In the genomic region with DNA sequence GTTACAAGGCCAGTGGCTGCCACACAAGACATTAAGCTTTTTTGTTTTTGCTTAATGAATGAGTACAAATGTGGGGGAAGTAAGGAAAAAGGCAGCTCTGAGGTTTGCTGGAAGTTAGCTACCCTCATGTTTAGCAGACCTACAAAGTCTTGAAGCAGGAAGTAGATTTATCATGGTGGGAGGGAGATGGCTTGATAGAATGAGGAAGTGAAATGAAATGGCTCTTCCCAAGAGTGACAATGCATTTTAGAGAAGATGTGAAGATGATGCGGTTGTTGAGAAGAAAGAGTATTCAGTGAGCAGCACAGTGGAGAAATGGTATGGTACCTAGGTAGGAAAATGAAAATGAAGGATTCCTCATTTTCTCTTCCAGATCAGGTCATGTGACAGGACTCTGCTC, we compare ENCODE assay signal across 14 cellular contexts.
DNase-seq lines count a peak whose midpoint lies in the region; ATAC-seq and TF ChIP-seq lines count a peak whose summit lies in the region.
"Had no signal": no experiment of that assay in that cellular context is flagged by ENCODE, and none has a peak within 500 bp of the region (broad histone marks: within the 10 kb centered on the region; RNA-seq: fewer than 3 reads in every experiment).

No MANE protein-coding gene starts in this region.

- H3K4me3 ChIP-seq in SK-N-SH (ENCODE audit: low read depth in 2 of 2, low read length in 1 of 2), result no peak overlapping the region
- H3K4me3 ChIP-seq in suprapubic skin, result no peak overlapping the region
- H3K4me3 ChIP-seq: gastroesophageal sphincter, spleen had no signal

- no peak for TF ChIP-seq CTCF in SK-N-SH (IDR thresholded peaks at IDR 0.05)
- no peak for TF ChIP-seq CTCF in suprapubic skin (IDR thresholded peaks at IDR 0.05)

- H3K9me2 ChIP-seq in SK-N-SH, result no peaks in the 10 kb centered on the region; the same call in 1 of the 2 replicates

- H2AFZ ChIP-seq in SK-N-SH (ENCODE audit: low read depth), result no peak overlapping the region

- H3F3A ChIP-seq in SK-N-SH (replicated peaks; ENCODE audit: insufficient read depth), result peaks cover 18% of the 10 kb centered on the region

- H3K79me2 ChIP-seq in SK-N-SH (ENCODE audit: insufficient read depth), result 0 out of 2 replicates have a peak, but pooled peaks cover 8% of the 10 kb centered on the region

- WGBS in SK-N-SH (ENCODE audit: low lambda C conversion rate), result 85% methylated on average over 1 of the region's 1 CpG
- 97% methylated on average over 1 of the region's 1 CpG for WGBS in suprapubic skin

- H3K4me1 ChIP-seq in SK-N-SH (ENCODE audit: control insufficient read depth in 1 of 2, insufficient read depth in 2 of 2, low read depth in 1 of 2, low read length in 1 of 2) (peaks cover 14 to 22% of the 10 kb centered on the region in 2 experiments), suprapubic skin (no peaks in the 10 kb centered on the region)
- H3K4me1 ChIP-seq: spleen had no signal

- H3K27me3 ChIP-seq in SK-N-SH (ENCODE audit: insufficient read depth) (no peaks in the 10 kb centered on the region), suprapubic skin (no peaks in the 10 kb centered on the region)
- H3K27me3 ChIP-seq: gastroesophageal sphincter, spleen had no signal

- no peak for TF ChIP-seq RAD21 in SK-N-SH (IDR thresholded peaks at IDR 0.05; ENCODE audit: low read length)

- H4K20me1 ChIP-seq in SK-N-SH (ENCODE audit: insufficient read depth), result no peaks in the 10 kb centered on the region; the same call in 1 of the 2 replicates

- H3K27ac ChIP-seq in SK-N-SH (ENCODE audit: low read depth in 2 of 2, low read length in 1 of 2) (no peak overlapping the region), suprapubic skin (no peak overlapping the region)
- H3K27ac ChIP-seq: gastroesophageal sphincter, RWPE1, spleen had no signal

- CTCF ChIA-PET in SK-N-SH (lab: Yijun Ruan, JAX), result interaction anchor here (0.9 to 1.0 kb wide), 2 partner anchors 15 to 35 kb away, joined by 3 to 5 read pairs; no protein-coding TSS in a partner anchor

- DNase-seq in GF-D8 (lab: John Stamatoyannopoulos, UW) (peak; percentile 42), RPMI8226 (peak; percentile 32), SK-N-SH (no peak), suprapubic skin (ENCODE audit: low spot score in 2 of 2) (no peak)
- DNase-seq: activated T-cell treated with anti-CD3 and anti-CD28 coated beads, Interleukin-2, amount 50 U/mL, for 24 hours; effector CD8-positive, alpha-beta T cell; spleen had no signal

- H3K9me3 ChIP-seq in SK-N-SH (no peaks in the 10 kb centered on the region), suprapubic skin (no peaks in the 10 kb centered on the region)
- H3K9me3 ChIP-seq: gastroesophageal sphincter, spleen had no signal

- ATAC-seq in GM21526 (IDR thresholded peaks at IDR 0.05; ENCODE audit: low FRiP score, unreplicated experiment) (peak; percentile 81), HG03469 (IDR thresholded peaks at IDR 0.05; ENCODE audit: unreplicated experiment) (peak; percentile 75), SK-N-SH treated with all-trans-retinoic acid at 6 μM for 48 hours (no peak), GM18520 (IDR thresholded peaks at IDR 0.05; ENCODE audit: unreplicated experiment) (no peak)
- ATAC-seq: gastroesophageal sphincter, WTC11 had no signal

- no peak overlapping the region for H3K4me2 ChIP-seq in SK-N-SH

- H3K36me3 ChIP-seq in SK-N-SH (replicated peaks in 1 of 2; ENCODE audit: control insufficient read depth in 1 of 2, insufficient read depth in 2 of 2, low read length in 1 of 2) (peaks cover 3 to 9% of the 10 kb centered on the region in 2 experiments), suprapubic skin (no peaks in the 10 kb centered on the region)
- H3K36me3 ChIP-seq: gastroesophageal sphincter, spleen had no signal

- no peak for TF ChIP-seq POLR2A in suprapubic skin (IDR thresholded peaks at IDR 0.05)

- POLR2A ChIA-PET in SK-N-SH (lab: Yijun Ruan, JAX), result no interaction called here

- no peak for TF ChIP-seq EP300 in SK-N-SH (IDR thresholded peaks at IDR 0.05; ENCODE audit: borderline replicate concordance in 1 of 2, low read depth in 1 of 2, low read length in 1 of 2)
- no peak for TF ChIP-seq EP300 in suprapubic skin (IDR thresholded peaks at IDR 0.05)

- no peak overlapping the region for H3K9ac ChIP-seq in SK-N-SH

TF ChIP-seq in SK-N-SH, 30 proteins besides CTCF, POLR2A, EP300 and RAD21 (continues in another document):
- TF ChIP-seq ELF1 (IDR thresholded peaks at IDR 0.05), result no peak
- TF ChIP-seq, protein P1, sequence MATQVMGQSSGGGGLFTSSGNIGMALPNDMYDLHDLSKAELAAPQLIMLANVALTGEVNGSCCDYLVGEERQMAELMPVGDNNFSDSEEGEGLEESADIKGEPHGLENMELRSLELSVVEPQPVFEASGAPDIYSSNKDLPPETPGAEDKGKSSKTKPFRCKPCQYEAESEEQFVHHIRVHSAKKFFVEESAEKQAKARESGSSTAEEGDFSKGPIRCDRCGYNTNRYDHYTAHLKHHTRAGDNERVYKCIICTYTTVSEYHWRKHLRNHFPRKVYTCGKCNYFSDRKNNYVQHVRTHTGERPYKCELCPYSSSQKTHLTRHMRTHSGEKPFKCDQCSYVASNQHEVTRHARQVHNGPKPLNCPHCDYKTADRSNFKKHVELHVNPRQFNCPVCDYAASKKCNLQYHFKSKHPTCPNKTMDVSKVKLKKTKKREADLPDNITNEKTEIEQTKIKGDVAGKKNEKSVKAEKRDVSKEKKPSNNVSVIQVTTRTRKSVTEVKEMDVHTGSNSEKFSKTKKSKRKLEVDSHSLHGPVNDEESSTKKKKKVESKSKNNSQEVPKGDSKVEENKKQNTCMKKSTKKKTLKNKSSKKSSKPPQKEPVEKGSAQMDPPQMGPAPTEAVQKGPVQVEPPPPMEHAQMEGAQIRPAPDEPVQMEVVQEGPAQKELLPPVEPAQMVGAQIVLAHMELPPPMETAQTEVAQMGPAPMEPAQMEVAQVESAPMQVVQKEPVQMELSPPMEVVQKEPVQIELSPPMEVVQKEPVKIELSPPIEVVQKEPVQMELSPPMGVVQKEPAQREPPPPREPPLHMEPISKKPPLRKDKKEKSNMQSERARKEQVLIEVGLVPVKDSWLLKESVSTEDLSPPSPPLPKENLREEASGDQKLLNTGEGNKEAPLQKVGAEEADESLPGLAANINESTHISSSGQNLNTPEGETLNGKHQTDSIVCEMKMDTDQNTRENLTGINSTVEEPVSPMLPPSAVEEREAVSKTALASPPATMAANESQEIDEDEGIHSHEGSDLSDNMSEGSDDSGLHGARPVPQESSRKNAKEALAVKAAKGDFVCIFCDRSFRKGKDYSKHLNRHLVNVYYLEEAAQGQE (IDR thresholded peaks at IDR 0.05; ENCODE audit: low read depth, low read length), result no peak
- no peak for TF ChIP-seq FOXM1 (IDR thresholded peaks at IDR 0.05; ENCODE audit: low read depth)

TF ChIP-seq in SK-N-SH treated with all-trans-retinoic acid at 6 μM for 48 hours, 23 proteins besides CTCF, POLR2A, EP300 and RAD21 (continues in another document):
- TF ChIP-seq SNAI2 (CRISPR knock-in tag; IDR thresholded peaks at IDR 0.05), result no peak
- TF ChIP-seq ARNTL (CRISPR knock-in tag; IDR thresholded peaks at IDR 0.05; ENCODE audit: borderline replicate concordance, low read depth), result no peak
- no peak for TF ChIP-seq TOX (CRISPR knock-in tag; IDR thresholded peaks at IDR 0.05; ENCODE audit: borderline replicate concordance)
- TF ChIP-seq, protein P2, sequence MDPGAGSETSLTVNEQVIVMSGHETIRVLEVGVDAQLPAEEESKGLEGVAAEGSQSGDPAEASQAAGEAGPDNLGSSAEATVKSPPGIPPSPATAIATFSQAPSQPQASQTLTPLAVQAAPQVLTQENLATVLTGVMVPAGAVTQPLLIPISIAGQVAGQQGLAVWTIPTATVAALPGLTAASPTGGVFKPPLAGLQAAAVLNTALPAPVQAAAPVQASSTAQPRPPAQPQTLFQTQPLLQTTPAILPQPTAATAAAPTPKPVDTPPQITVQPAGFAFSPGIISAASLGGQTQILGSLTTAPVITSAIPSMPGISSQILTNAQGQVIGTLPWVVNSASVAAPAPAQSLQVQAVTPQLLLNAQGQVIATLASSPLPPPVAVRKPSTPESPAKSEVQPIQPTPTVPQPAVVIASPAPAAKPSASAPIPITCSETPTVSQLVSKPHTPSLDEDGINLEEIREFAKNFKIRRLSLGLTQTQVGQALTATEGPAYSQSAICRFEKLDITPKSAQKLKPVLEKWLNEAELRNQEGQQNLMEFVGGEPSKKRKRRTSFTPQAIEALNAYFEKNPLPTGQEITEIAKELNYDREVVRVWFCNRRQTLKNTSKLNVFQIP (CRISPR knock-in tag; IDR thresholded peaks at IDR 0.05; ENCODE audit: borderline replicate concordance, low read depth), result no peak
- no peak for TF ChIP-seq ZC3H10 (CRISPR knock-in tag; IDR thresholded peaks at IDR 0.05)
- TF ChIP-seq ZNF565 (CRISPR knock-in tag; conservative IDR thresholded peaks at IDR 0.05; ENCODE audit: low read depth), result no peak
- no peak for TF ChIP-seq CSDC2 (CRISPR knock-in tag; IDR thresholded peaks at IDR 0.05)
- TF ChIP-seq TCF4 (CRISPR knock-in tag; IDR thresholded peaks at IDR 0.05; ENCODE audit: borderline replicate concordance), result no peak
- no peak for TF ChIP-seq ZNF70 (CRISPR knock-in tag; IDR thresholded peaks at IDR 0.05)
- TF ChIP-seq, protein P3, sequence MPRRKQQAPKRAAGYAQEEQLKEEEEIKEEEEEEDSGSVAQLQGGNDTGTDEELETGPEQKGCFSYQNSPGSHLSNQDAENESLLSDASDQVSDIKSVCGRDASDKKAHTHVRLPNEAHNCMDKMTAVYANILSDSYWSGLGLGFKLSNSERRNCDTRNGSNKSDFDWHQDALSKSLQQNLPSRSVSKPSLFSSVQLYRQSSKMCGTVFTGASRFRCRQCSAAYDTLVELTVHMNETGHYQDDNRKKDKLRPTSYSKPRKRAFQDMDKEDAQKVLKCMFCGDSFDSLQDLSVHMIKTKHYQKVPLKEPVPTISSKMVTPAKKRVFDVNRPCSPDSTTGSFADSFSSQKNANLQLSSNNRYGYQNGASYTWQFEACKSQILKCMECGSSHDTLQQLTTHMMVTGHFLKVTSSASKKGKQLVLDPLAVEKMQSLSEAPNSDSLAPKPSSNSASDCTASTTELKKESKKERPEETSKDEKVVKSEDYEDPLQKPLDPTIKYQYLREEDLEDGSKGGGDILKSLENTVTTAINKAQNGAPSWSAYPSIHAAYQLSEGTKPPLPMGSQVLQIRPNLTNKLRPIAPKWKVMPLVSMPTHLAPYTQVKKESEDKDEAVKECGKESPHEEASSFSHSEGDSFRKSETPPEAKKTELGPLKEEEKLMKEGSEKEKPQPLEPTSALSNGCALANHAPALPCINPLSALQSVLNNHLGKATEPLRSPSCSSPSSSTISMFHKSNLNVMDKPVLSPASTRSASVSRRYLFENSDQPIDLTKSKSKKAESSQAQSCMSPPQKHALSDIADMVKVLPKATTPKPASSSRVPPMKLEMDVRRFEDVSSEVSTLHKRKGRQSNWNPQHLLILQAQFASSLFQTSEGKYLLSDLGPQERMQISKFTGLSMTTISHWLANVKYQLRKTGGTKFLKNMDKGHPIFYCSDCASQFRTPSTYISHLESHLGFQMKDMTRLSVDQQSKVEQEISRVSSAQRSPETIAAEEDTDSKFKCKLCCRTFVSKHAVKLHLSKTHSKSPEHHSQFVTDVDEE (CRISPR knock-in tag; IDR thresholded peaks at IDR 0.05), result no peak
- TF ChIP-seq PPARA (CRISPR knock-in tag; IDR thresholded peaks at IDR 0.05; ENCODE audit: borderline replicate concordance), result no peak
- TF ChIP-seq ZNF8 (CRISPR knock-in tag; IDR thresholded peaks at IDR 0.05), result no peak
- no peak for TF ChIP-seq OSR1 (CRISPR knock-in tag; IDR thresholded peaks at IDR 0.05)

Comparison
In these comparisons a context has a peak if more than half of its experiments do, and no peak if none do; other contexts are left out.
1. DNase-seq: peak in GF-D8 (single experiment) and RPMI8226 (single experiment); none in SK-N-SH (single experiment) and suprapubic skin (0 of 2).
2. ATAC-seq: peak in GM21526 (single experiment) and HG03469 (single experiment); none in SK-N-SH treated with all-trans-retinoic acid at 6 μM for 48 hours (single experiment) and GM18520 (single experiment).